In genomic region chr19:49017666-49018351, GRCh38 we compare ENCODE assay signal across 8 cellular contexts. TPM values are rescaled to one million over a fixed set of nuclear protein-coding genes. Genes with fewer than 3 reads are reported as not detected.
A peak's percentile ranks its signal among the peaks of the same experiment; 100 is the strongest.
DNase-seq lines count a peak whose midpoint lies in the region; ATAC-seq and TF ChIP-seq lines count a peak whose summit lies in the region.

No MANE protein-coding gene starts in this region.

- H3K9me3 Mint-ChIP-seq in naive thymus-derived CD8-positive, alpha-beta T cell: no peaks in the 10 kb centered on the region

- H3K27me3 Mint-ChIP-seq in naive thymus-derived CD8-positive, alpha-beta T cell: peaks cover 0 to 6% (median 0%) of the 10 kb centered on the region in 5 donors

- H3K9me3 ChIP-seq in NT2/D1 (ENCODE audit: insufficient read depth, low read length): no peaks in the 10 kb centered on the region
- no peaks in the 10 kb centered on the region for H3K9me3 ChIP-seq in thoracic aorta

- no peaks in the 10 kb centered on the region for H3K27me3 ChIP-seq in NT2/D1 (ENCODE audit: insufficient read depth, insufficient read length)
- no peaks in the 10 kb centered on the region for H3K27me3 ChIP-seq in thoracic aorta (replicated peaks; ENCODE audit: insufficient read depth)

- DNase-seq in AG04449 (ENCODE audit: low read depth, low spot score) (no peak), GM19240 (ENCODE audit: insufficient read length, low spot score) (peak; percentile 76), NT2/D1 (ENCODE audit: low read depth, low spot score) (no peak), activated T-cell treated with anti-CD3 and anti-CD28 coated beads for 24 hours (ENCODE audit: low read depth) (peak; percentile 42), thoracic aorta (ENCODE audit: low spot score) (no peak), mesenteric fat pad (ENCODE audit: low spot score) (no peak)
- DNase-seq in naive thymus-derived CD8-positive, alpha-beta T cell: peak; percentile 55 to 83 (median 65)

- H3K36me3 ChIP-seq in NT2/D1 (ENCODE audit: insufficient read depth, insufficient read length, low read length) (peaks cover 35% of the 10 kb centered on the region), thoracic aorta (peaks cover 5% of the 10 kb centered on the region)

- H3K9ac ChIP-seq in NT2/D1 (ENCODE audit: insufficient read length, low read depth): peak overlapping the region; percentile 51

- POLR2A ChIA-PET in AG04449 (lab: Yijun Ruan, JAX): interaction anchor here (0.5 to 2.0 kb wide), 3 partner anchors 40 to 398 kb away, joined by 3 to 7 read pairs (median 3); partner anchors contain the start of genes CGB7 and SPHK2
- POLR2A ChIA-PET in naive thymus-derived CD8-positive, alpha-beta T cell (lab: Charles Lee): interaction anchor here (0.6 to 1.4 kb wide), 2 partner anchors 25 to 753 kb away, joined by 4 to 19 read pairs; partner anchors contain the start of genes GYS1 and RUVBL2

- H3K4me3 ChIP-seq in AG04449 (ENCODE audit: low read depth, low read length) (peak overlapping the region; percentile 50), NT2/D1 (ENCODE audit: insufficient read length, low read depth) (peak overlapping the region; percentile 8), thoracic aorta (peak overlapping the region; percentile 73)

- H3K27ac ChIP-seq in thoracic aorta: no peak overlapping the region

- peak overlapping the region; percentile 81 to 95 (median 90) for H3K4me3 Mint-ChIP-seq in naive thymus-derived CD8-positive, alpha-beta T cell

- CTCF ChIA-PET in AG04449 (lab: Yijun Ruan, JAX): interaction anchor here (0.6 to 5.5 kb wide), 10 partner anchors 9 to 230 kb away, joined by 3 to 68 read pairs (median 6); partner anchors contain the start of genes CGB7, GYS1 and RUVBL2

- peaks cover 10 to 35% (median 24%) of the 10 kb centered on the region in 4 donors for H3K4me1 Mint-ChIP-seq in naive thymus-derived CD8-positive, alpha-beta T cell

- ATAC-seq in esophagus mucosa: peak; percentile 41
- ATAC-seq in naive thymus-derived CD8-positive, alpha-beta T cell: peak; percentile 88 to 93
- ATAC-seq in thoracic aorta (ENCODE audit: insufficient number of reproducible peaks, low FRiP score, low read depth): no peak

- peaks cover 0 to 8% (median 0%) of the 10 kb centered on the region in 3 donors for H3K36me3 Mint-ChIP-seq in naive thymus-derived CD8-positive, alpha-beta T cell

- TF ChIP-seq CTCF in AG04449 (IDR thresholded peaks at IDR 0.05; ENCODE audit: insufficient read depth, low read length, missing control alignments) (peak; percentile 74), thoracic aorta (IDR thresholded peaks at IDR 0.05) (peak; percentile 54)

- H3K4me1 ChIP-seq in NT2/D1 (ENCODE audit: insufficient read depth, insufficient read length) (peaks cover 6% of the 10 kb centered on the region), thoracic aorta (ENCODE audit: control insufficient read depth in 1 of 2, low read depth in 2 of 2) (peaks cover 15 to 24% of the 10 kb centered on the region in 2 donors)

- H3K27ac Mint-ChIP-seq in naive thymus-derived CD8-positive, alpha-beta T cell: peak overlapping the region in 6 of 10 donors; percentile 38 to 73 (median 67)

RNA-seq across cellular contexts. Expression of gene LHB, which starts 0.9 kb away (rescaled TPM):
- not detected for total RNA-seq in esophagus mucosa
- total RNA-seq in naive thymus-derived CD8-positive, alpha-beta T cell: not detected
- polyA plus RNA-seq in naive thymus-derived CD8-positive, alpha-beta T cell: not detected
- not detected for total RNA-seq in thoracic aorta
- total RNA-seq in mesenteric fat pad: not detected

RNA-seq across cellular contexts. Expression of gene CGB3, which starts 6.3 kb away (rescaled TPM):
- total RNA-seq in esophagus mucosa (not detected), thoracic aorta (not detected), mesenteric fat pad (not detected)
- not detected for total RNA-seq in naive thymus-derived CD8-positive, alpha-beta T cell
- polyA plus RNA-seq in naive thymus-derived CD8-positive, alpha-beta T cell: not detected

RNA-seq across cellular contexts. Expression of gene CGB2, which starts 13.9 kb away (rescaled TPM):
- not detected for total RNA-seq in esophagus mucosa
- total RNA-seq in naive thymus-derived CD8-positive, alpha-beta T cell: not detected
- polyA plus RNA-seq in naive thymus-derived CD8-positive, alpha-beta T cell: not detected
- not detected for total RNA-seq in thoracic aorta
- not detected for total RNA-seq in mesenteric fat pad

RNA-seq across cellular contexts. Expression of gene CGB1, which starts 18.9 kb away (rescaled TPM):
- total RNA-seq in esophagus mucosa (not detected), thoracic aorta (not detected), mesenteric fat pad (not detected)
- not detected for total RNA-seq in naive thymus-derived CD8-positive, alpha-beta T cell
- not detected for polyA plus RNA-seq in naive thymus-derived CD8-positive, alpha-beta T cell

RNA-seq across cellular contexts. Expression of gene RUVBL2, which starts 24.1 kb away (rescaled TPM):
- 79.0 TPM for total RNA-seq in esophagus mucosa
- 10 to 100 TPM; 30.4 to 32.0 TPM for total RNA-seq in naive thymus-derived CD8-positive, alpha-beta T cell
- polyA plus RNA-seq in naive thymus-derived CD8-positive, alpha-beta T cell: 10 to 100 TPM; 47.5 to 66.1 (median 62.0) TPM
- 10 to 100 TPM; 51.6 to 52.3 TPM for total RNA-seq in thoracic aorta
- 40.0 TPM for total RNA-seq in mesenteric fat pad

Comparison
In these comparisons a context has a peak if more than half of its experiments do, and no peak if none do; other contexts are left out.
1. DNase-seq: peak in GM19240 (single experiment), activated T-cell treated with anti-CD3 and anti-CD28 coated beads for 24 hours (single experiment) and naive thymus-derived CD8-positive, alpha-beta T cell (10 of 10); none in AG04449 (single experiment), NT2/D1 (single experiment), thoracic aorta (single experiment) and mesenteric fat pad (single experiment).
2. H3K4me3 ChIP-seq: peak in every context shown above with its lines; median percentile 73 in thoracic aorta; 50 in AG04449; 8 in NT2/D1.